Comparison of ENCODE assay signal across 1 cellular context in the genomic region with DNA sequence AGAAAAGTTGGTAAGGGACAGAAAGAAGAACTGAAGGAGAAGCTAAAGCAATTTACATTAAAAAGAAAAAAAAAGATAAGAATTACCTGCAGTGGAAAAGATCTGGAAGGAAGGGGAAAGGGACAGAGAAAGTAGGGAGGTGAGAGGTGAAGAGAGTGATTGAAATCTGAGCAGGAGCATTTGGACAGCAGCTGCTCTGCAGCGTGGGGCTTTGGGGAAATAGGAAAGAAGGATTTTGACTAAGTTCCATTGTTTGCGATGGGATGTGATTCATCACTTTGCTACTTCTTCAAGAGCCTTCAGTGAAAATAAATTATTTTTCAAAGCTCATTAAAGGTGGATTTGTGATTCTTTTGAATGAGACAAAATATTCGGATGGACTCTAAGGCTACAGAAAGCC.
TF ChIP-seq lines count a peak whose summit lies in the region.

No MANE protein-coding gene starts in this region.

TF ChIP-seq in SK-N-SH, 30 proteins besides CTCF, POLR2A, EP300 and RAD21 (continued from another document):
- TF ChIP-seq RCOR1 (IDR thresholded peaks at IDR 0.05; ENCODE audit: low read length): no peak
